Comparison of ENCODE assay signal across 8 cellular contexts in genomic region chr3:112128843-112129727, GRCh38.
DNase-seq lines count a peak whose midpoint lies in the region; ATAC-seq lines count a peak whose summit lies in the region.

No MANE protein-coding gene starts in this region.

- no peaks in the 10 kb centered on the region for H3K27me3 Mint-ChIP-seq in activated naive CD4-positive, alpha-beta T cell treated with anti-CD3 and anti-CD28 coated beads, Interleukin-2, amount 10 ng/mL, durations not matched to agents 7 days and 5 days

- peak overlapping the region; percentile 1 for H3K4me3 Mint-ChIP-seq in activated naive CD4-positive, alpha-beta T cell treated with anti-CD3 and anti-CD28 coated beads, Interleukin-2, amount 10 ng/mL, durations not matched to agents 7 days and 5 days

- peak overlapping the region; percentile 79 for H3K27ac Mint-ChIP-seq in activated naive CD4-positive, alpha-beta T cell treated with anti-CD3 and anti-CD28 coated beads, Interleukin-2, amount 10 ng/mL, durations not matched to agents 7 days and 5 days

- peaks cover 46% of the 10 kb centered on the region for H3K36me3 Mint-ChIP-seq in activated naive CD4-positive, alpha-beta T cell treated with anti-CD3 and anti-CD28 coated beads, Interleukin-2, amount 10 ng/mL, durations not matched to agents 7 days and 5 days

- ATAC-seq in GM21786 (IDR thresholded peaks at IDR 0.05; ENCODE audit: unreplicated experiment): peak; percentile 37

- no peaks in the 10 kb centered on the region for H3K9me3 Mint-ChIP-seq in activated naive CD4-positive, alpha-beta T cell treated with anti-CD3 and anti-CD28 coated beads, Interleukin-2, amount 10 ng/mL, durations not matched to agents 7 days and 5 days

- peak overlapping the region; percentile 39 for H3K4me3 ChIP-seq in GM08714 (ENCODE audit: low read length)

- CTCF ChIA-PET in activated naive CD4-positive, alpha-beta T cell treated with anti-CD3 and anti-CD28 coated beads, Interleukin-2, amount 10 ng/mL, durations not matched to agents 7 days and 5 days (lab: Charles Lee): interaction anchor here (1.4 to 2.8 kb wide), 3 partner anchors 8 to 18 kb away, joined by 3 to 14 read pairs (median 10); no protein-coding TSS in a partner anchor

- DNase-seq in MV-4-11 (lab: John Stamatoyannopoulos, UW): peak; percentile 50
- DNase-seq in activated naive CD4-positive, alpha-beta T cell treated with anti-CD3 and anti-CD28 coated beads, Interleukin-2, amount 10 ng/mL, durations not matched to agents 7 days and 5 days: peak; percentile 76
- peak; percentile 47 for DNase-seq in stimulated activated CD4-positive, alpha-beta T cell treated with anti-CD3 and anti-CD28 coated beads, Interleukin-15, amount 100 ng/mL, for 24 hours
- no peak for DNase-seq in NCI-H1436 treated with DMSO at 0.1 percent for 48 hours (lab: John Stamatoyannopoulos, UW)
- no peak for DNase-seq in NCI-H2107 treated with DMSO at 0.1 percent for 48 hours (lab: John Stamatoyannopoulos, UW; ENCODE audit: unreplicated experiment)
- DNase-seq in HuH-7 (ENCODE audit: low spot score): no peak

- H3K4me1 Mint-ChIP-seq in activated naive CD4-positive, alpha-beta T cell treated with anti-CD3 and anti-CD28 coated beads, Interleukin-2, amount 10 ng/mL, durations not matched to agents 7 days and 5 days: peaks cover 88% of the 10 kb centered on the region

Comparison
In these comparisons a context has a peak if more than half of its experiments do, and no peak if none do; other contexts are left out.
1. DNase-seq: peak in MV-4-11 (single experiment), activated naive CD4-positive, alpha-beta T cell treated with anti-CD3 and anti-CD28 coated beads, Interleukin-2, amount 10 ng/mL, durations not matched to agents 7 days and 5 days (single experiment) and stimulated activated CD4-positive, alpha-beta T cell treated with anti-CD3 and anti-CD28 coated beads, Interleukin-15, amount 100 ng/mL, for 24 hours (single experiment); none in NCI-H1436 treated with DMSO at 0.1 percent for 48 hours (single experiment), NCI-H2107 treated with DMSO at 0.1 percent for 48 hours (single experiment) and HuH-7 (single experiment).